8 cellular contexts compared by ENCODE assay signal in the genomic region with DNA sequence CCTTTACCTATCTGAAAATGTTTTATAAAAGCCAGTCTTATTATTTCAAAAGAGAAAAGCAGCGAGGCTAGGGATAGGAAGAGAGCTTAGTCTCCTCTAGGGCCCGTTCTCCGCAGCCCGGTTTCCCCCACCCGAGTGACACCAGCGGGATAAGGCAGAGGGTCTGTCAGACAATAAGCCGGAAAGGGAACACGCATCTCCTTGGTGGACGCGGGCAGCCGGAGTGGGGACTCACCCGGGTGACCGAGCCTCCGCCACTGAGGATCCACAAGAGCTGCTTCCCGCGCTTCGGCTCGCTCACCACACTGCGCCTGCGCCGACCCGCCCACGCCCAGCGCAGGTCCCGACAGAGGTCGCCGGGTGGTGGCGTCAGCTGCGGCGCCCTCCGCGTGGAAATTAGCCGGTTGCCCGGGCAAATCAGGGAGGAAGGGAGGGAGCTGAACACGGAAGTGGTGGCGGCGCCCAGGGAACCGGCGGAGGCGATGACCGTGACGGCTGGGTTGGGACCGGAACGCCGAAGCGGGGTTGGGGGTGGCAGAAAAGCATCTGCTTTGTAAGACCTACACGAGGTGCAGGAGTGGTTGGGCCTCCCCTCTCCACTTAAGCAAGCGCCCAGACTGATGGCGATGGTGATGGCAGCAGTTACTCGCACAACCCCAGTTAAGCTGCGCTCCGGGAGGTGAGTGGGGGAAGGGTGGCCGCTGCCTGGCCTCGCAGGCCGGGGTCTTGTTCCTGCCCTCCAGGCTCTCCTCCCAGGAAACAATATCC. TPM values are rescaled to one million over a fixed set of nuclear protein-coding genes. Genes with fewer than 3 reads are reported as not detected.
DNase-seq lines count a peak whose midpoint lies in the region; ATAC-seq and TF ChIP-seq lines count a peak whose summit lies in the region.

Gene SOCS4, plus strand, starts transcription at position 444 of the 768 bp plus-strand sequence. CDS start 15,806 bp downstream, outside the sequence.
Gene WDHD1, minus strand, starts transcription at position 307 of the 768 bp plus-strand sequence. CDS start 312 bp downstream, outside the sequence.

- H3K4me1 ChIP-seq in fibroblast of lung (ENCODE audit: control insufficient read depth, extremely low read depth, insufficient read depth, low read length), result peaks cover 4% of the 10 kb centered on the region
- peaks cover 12 to 31% of the 10 kb centered on the region in 2 donors for H3K4me1 ChIP-seq in naive thymus-derived CD4-positive, alpha-beta T cell (ENCODE audit: control insufficient read depth in 2 of 2, insufficient read depth in 2 of 2, low read length in 2 of 2)

- H2AFZ ChIP-seq in fibroblast of lung (ENCODE audit: low read length), result peak within 1 kb of the TSS; percentile 94

- H3K79me2 ChIP-seq in fibroblast of lung (ENCODE audit: control insufficient read depth, insufficient read depth, low read length), result peaks cover 65% of the 10 kb centered on the region

- H3K27me3 ChIP-seq in fibroblast of lung (ENCODE audit: control insufficient read depth, insufficient read depth, low read length), result no peaks in the 10 kb centered on the region
- H3K27me3 ChIP-seq in naive thymus-derived CD4-positive, alpha-beta T cell (ENCODE audit: control insufficient read depth in 2 of 2, insufficient read depth in 2 of 2, low read length in 2 of 2), result no peaks in the 10 kb centered on the region

- peak within 1 kb of the TSS; percentile 97 for H3K4me2 ChIP-seq in fibroblast of lung (ENCODE audit: extremely low read depth, insufficient read depth, low read length)

- H3K36me3 ChIP-seq in fibroblast of lung (ENCODE audit: control insufficient read depth, insufficient read depth, low read length), result no peaks in the 10 kb centered on the region
- H3K36me3 ChIP-seq in naive thymus-derived CD4-positive, alpha-beta T cell (ENCODE audit: control insufficient read depth in 2 of 3, insufficient read depth in 3 of 3, low read length in 3 of 3), result no peaks in the 10 kb centered on the region

- H3K4me1 Mint-ChIP-seq in naive thymus-derived CD4-positive, alpha-beta T cell, result peaks cover 26 to 59% (median 53%) of the 10 kb centered on the region in 7 donors
- H3K4me1 Mint-ChIP-seq in stimulated activated memory B cell treated with anti-CD40 and anti-IgM and Interleukin-4, amounts not matched to agents 10 μg/mL and 1 μg/mL and 100 μg/mL, for 72 hours, result peaks cover 49% of the 10 kb centered on the region

- peak within 1 kb of the TSS; percentile 97 for H3K27ac ChIP-seq in fibroblast of lung (ENCODE audit: insufficient read depth, low read length)
- peak within 1 kb of the TSS; percentile 86 for H3K27ac ChIP-seq in naive thymus-derived CD4-positive, alpha-beta T cell (ENCODE audit: low read depth, low read length)

- peak; percentile 97 for ATAC-seq in naive thymus-derived CD4-positive, alpha-beta T cell
- ATAC-seq in stimulated activated memory B cell treated with anti-CD40 and anti-IgM and Interleukin-4, amounts not matched to agents 10 μg/mL and 1 μg/mL and 100 μg/mL, for 72 hours, result peak; percentile 97

- no peaks in the 10 kb centered on the region for H3K27me3 Mint-ChIP-seq in naive thymus-derived CD4-positive, alpha-beta T cell
- no peaks in the 10 kb centered on the region for H3K27me3 Mint-ChIP-seq in stimulated activated memory B cell treated with anti-CD40 and anti-IgM and Interleukin-4, amounts not matched to agents 10 μg/mL and 1 μg/mL and 100 μg/mL, for 72 hours

- no peaks in the 10 kb centered on the region for H4K20me1 ChIP-seq in fibroblast of lung (ENCODE audit: control insufficient read depth, extremely low read depth, insufficient read depth, low read length)

- intact Hi-C loops in naive thymus-derived CD4-positive, alpha-beta T cell (cut with micrococcal nuclease), result loop anchor here (1.0 to 10.0 kb wide), 18 partner anchors 15 to 1088 kb away; partner anchors contain the start of genes CNIH1 (in 2 of the 2), DLGAP5 (in 2 of the 2), GCH1 (in 2 of the 2) and CDKN3 (in 1 of the 2)

- H3K27ac Mint-ChIP-seq in naive thymus-derived CD4-positive, alpha-beta T cell, result peak within 1 kb of the TSS; percentile 68 to 96 (median 92)
- H3K27ac Mint-ChIP-seq in stimulated activated memory B cell treated with anti-CD40 and anti-IgM and Interleukin-4, amounts not matched to agents 10 μg/mL and 1 μg/mL and 100 μg/mL, for 72 hours, result peak within 1 kb of the TSS; percentile 88

- no peaks in the 10 kb centered on the region for H3K9me3 Mint-ChIP-seq in naive thymus-derived CD4-positive, alpha-beta T cell
- no peaks in the 10 kb centered on the region for H3K9me3 Mint-ChIP-seq in stimulated activated memory B cell treated with anti-CD40 and anti-IgM and Interleukin-4, amounts not matched to agents 10 μg/mL and 1 μg/mL and 100 μg/mL, for 72 hours

- DNase-seq in ELR (ENCODE audit: low read depth) (peak; percentile 95), H4 (ENCODE audit: low spot score) (peak; percentile 93), LNCaP clone FGC (ENCODE audit: low read depth) (peak; percentile 77), RPMI8226 (peak; percentile 92), fibroblast of lung (ENCODE audit: low read depth in 2 of 2) (peak; percentile 91 to 92)
- DNase-seq in activated T-helper 1 cell treated with anti-CD3 and anti-CD28 coated beads, Interleukin-2, amount 50 U/mL, for 16 hours (ENCODE audit: low read depth in 1 of 2, low spot score in 1 of 2), result peak; percentile 92 to 95
- DNase-seq in naive thymus-derived CD4-positive, alpha-beta T cell, result peak; percentile 93 to 100 (median 96)

- CTCF ChIA-PET in naive thymus-derived CD4-positive, alpha-beta T cell (lab: Charles Lee), result interaction anchor here (0.6 to 2.9 kb wide), 4 partner anchors 9 to 570 kb away, joined by 3 to 13 read pairs (median 3); partner anchors contain the start of gene MAPK1IP1L

- peak within 1 kb of the TSS; percentile 84 to 96 (median 93) for H3K4me3 Mint-ChIP-seq in naive thymus-derived CD4-positive, alpha-beta T cell
- peak within 1 kb of the TSS; percentile 93 for H3K4me3 Mint-ChIP-seq in stimulated activated memory B cell treated with anti-CD40 and anti-IgM and Interleukin-4, amounts not matched to agents 10 μg/mL and 1 μg/mL and 100 μg/mL, for 72 hours

- peak within 1 kb of the TSS; percentile 88 for H3K4me3 ChIP-seq in LNCaP clone FGC (ENCODE audit: low read depth, low read length)
- H3K4me3 ChIP-seq in fibroblast of lung (replicated peaks in 1 of 4; ENCODE audit: control extremely low read depth in 1 of 4, insufficient read depth in 1 of 4, low read depth in 3 of 4, low read length in 4 of 4), result peak within 1 kb of the TSS; percentile 86 to 98 (median 94)
- peak within 1 kb of the TSS; percentile 87 for H3K4me3 ChIP-seq in naive thymus-derived CD4-positive, alpha-beta T cell (ENCODE audit: low read length)

- no peaks in the 10 kb centered on the region for H3K9me3 ChIP-seq in fibroblast of lung (ENCODE audit: control insufficient read depth, insufficient read depth, low read depth, low read length)
- H3K9me3 ChIP-seq in naive thymus-derived CD4-positive, alpha-beta T cell (ENCODE audit: control insufficient read depth in 2 of 3, low read length in 3 of 3), result no peaks in the 10 kb centered on the region

- H3K9ac ChIP-seq in fibroblast of lung (ENCODE audit: insufficient read depth, low read length), result peak within 1 kb of the TSS; percentile 94

- TF ChIP-seq CTCF in LNCaP clone FGC (IDR thresholded peaks at IDR 0.05; ENCODE audit: control insufficient read depth, extremely low read depth, insufficient read depth), result peak; percentile 20
- TF ChIP-seq CTCF in fibroblast of lung (conservative IDR thresholded peaks at IDR 0.05 in 1 of 2, IDR thresholded peaks at IDR 0.05 in 1 of 2; ENCODE audit: low read depth in 1 of 2, low read length in 2 of 2), result peak in 1 of 2 donors; percentile 2

- POLR2A ChIA-PET in naive thymus-derived CD4-positive, alpha-beta T cell (lab: Charles Lee), result interaction anchor here (0.6 to 6.2 kb wide), 7 partner anchors 18 to 1552 kb away, joined by 3 to 37 read pairs (median 4); partner anchors contain the start of genes MAPK1IP1L and TMEM260

- peaks cover 0 to 12% (median 4%) of the 10 kb centered on the region in 5 donors for H3K36me3 Mint-ChIP-seq in naive thymus-derived CD4-positive, alpha-beta T cell
- peaks cover 5% of the 10 kb centered on the region for H3K36me3 Mint-ChIP-seq in stimulated activated memory B cell treated with anti-CD40 and anti-IgM and Interleukin-4, amounts not matched to agents 10 μg/mL and 1 μg/mL and 100 μg/mL, for 72 hours

RNA-seq across cellular contexts. Expression of gene SOCS4, which starts in this region (rescaled TPM):
- total RNA-seq in H4 (2014; rRNA removed; shearing (Covaris generic)), result 9.3 and 11.6 TPM in 2 replicates
- 16.2 and 19.2 TPM in 2 replicates for total RNA-seq in fibroblast of lung
- 11.5 TPM in 2 replicates for polyA plus RNA-seq in fibroblast of lung
- polyA plus RNA-seq in fibroblast of lung (2012), result 7.0 and 9.3 TPM in 2 replicates
- 3.7 and 6.4 TPM in 2 replicates for polyA minus RNA-seq in fibroblast of lung (ENCODE audit: low replicate concordance)
- total RNA-seq in naive thymus-derived CD4-positive, alpha-beta T cell, result 10 to 100 TPM; 21.2 to 30.3 (median 22.1) TPM
- 1 to 10 TPM; 1.2 to 2.2 TPM for polyA plus RNA-seq in naive thymus-derived CD4-positive, alpha-beta T cell

RNA-seq across cellular contexts. Expression of gene WDHD1, which starts in this region (rescaled TPM):
- total RNA-seq in H4 (2014; rRNA removed; shearing (Covaris generic)), result 18.6 and 19.5 TPM in 2 replicates
- total RNA-seq in fibroblast of lung, result 8.6 and 9.8 TPM in 2 replicates
- polyA plus RNA-seq in fibroblast of lung, result 7.3 and 13.0 TPM in 2 replicates
- 4.8 and 9.7 TPM in 2 replicates for polyA plus RNA-seq in fibroblast of lung (2012)
- 1.2 and 2.6 TPM in 2 replicates for polyA minus RNA-seq in fibroblast of lung (ENCODE audit: low replicate concordance)
- total RNA-seq in naive thymus-derived CD4-positive, alpha-beta T cell, result 10 to 100 TPM in 1 of 5 experiments, 1 to 10 TPM in 4; 2.6 to 26.6 (median 3.6) TPM
- polyA plus RNA-seq in naive thymus-derived CD4-positive, alpha-beta T cell, result 1 to 10 TPM; 1.6 to 1.7 TPM

Comparison
In these comparisons a context has a peak if more than half of its experiments do, and no peak if none do; other contexts are left out.
1. Peak in every context shown above with its lines: DNase-seq, ATAC-seq, H3K4me3 ChIP-seq and H3K27ac ChIP-seq.